In genomic region chr4:70613893-70614572, GRCh38 we compare ENCODE assay signal across 10 cellular contexts. TPM values are rescaled to one million over a fixed set of nuclear protein-coding genes. Genes with fewer than 3 reads are reported as not detected.
DNase-seq lines count a peak whose midpoint lies in the region; ATAC-seq and TF ChIP-seq lines count a peak whose summit lies in the region.
"Had no signal": no experiment of that assay in that cellular context is flagged by ENCODE, and none has a peak within 500 bp of the region (broad histone marks: within the 10 kb centered on the region; RNA-seq: fewer than 3 reads in every experiment).

No MANE protein-coding gene starts in this region.

- TF ChIP-seq CTCF in DOHH2 (IDR thresholded peaks at IDR 0.05; ENCODE audit: low read depth, low read length, poor library complexity, severe bottlenecking) = no peak
- no peak for TF ChIP-seq CTCF in foreskin keratinocyte (conservative IDR thresholded peaks at IDR 0.05)

- H3K36me3 ChIP-seq in DOHH2 (ENCODE audit: control insufficient read depth, low read length) (no peaks in the 10 kb centered on the region), mesendoderm (ENCODE audit: control insufficient read depth, insufficient read depth, low read length) (no peaks in the 10 kb centered on the region)

- no peaks in the 10 kb centered on the region for H3K79me1 ChIP-seq in mesendoderm (ENCODE audit: low read length)

- peaks cover 1% of the 10 kb centered on the region for H3K9me3 Mint-ChIP-seq in memory B cell

- WGBS in mesendoderm (ENCODE audit: extremely low coverage, insufficient coverage, low lambda C conversion rate) = no CpG with 5 or more reads among the region's 5 CpGs

- H3K4me1 ChIP-seq in DOHH2 (ENCODE audit: control insufficient read depth, low read length) (peaks cover 43% of the 10 kb centered on the region), foreskin keratinocyte (no peaks in the 10 kb centered on the region), mesendoderm (ENCODE audit: control insufficient read depth, low read depth, low read length) (no peaks in the 10 kb centered on the region)

- no peaks in the 10 kb centered on the region for H3F3A ChIP-seq in DOHH2 (ENCODE audit: control insufficient read depth, insufficient read depth)

- DNase-seq in SK-MEL-5 (ENCODE audit: low read depth, low spot score) (peak; percentile 54), memory B cell (ENCODE audit: low spot score in 2 of 2) (no peak), NK-92 (lab: John Stamatoyannopoulos, UW; ENCODE audit: unreplicated experiment) (no peak), midbrain (lab: John Stamatoyannopoulos, UW) (no peak), foreskin keratinocyte (no peak), mesendoderm (no peak)
- DNase-seq: activated T-cell treated with anti-CD3 and anti-CD28 coated beads, Interleukin-2, amount 50 U/mL, for 48 hours; DMS 273 treated with DMSO at 0.1 percent for 48 hours had no signal

- H3K9ac ChIP-seq in mesendoderm (ENCODE audit: low read length) = no peak overlapping the region

- no peaks in the 10 kb centered on the region for H3K79me2 ChIP-seq in DOHH2 (ENCODE audit: control insufficient read depth, low read length)
- H3K79me2 ChIP-seq in mesendoderm (ENCODE audit: control insufficient read depth, insufficient read depth, low read length) = no peaks in the 10 kb centered on the region

- peak overlapping the region; percentile 52 for H3K4me3 Mint-ChIP-seq in memory B cell

- H4K5ac ChIP-seq in mesendoderm (ENCODE audit: low read length) = no peak overlapping the region

- in situ Hi-C loops in SK-MEL-5 (cut with HindIII; ENCODE audit: low pct_unique_long_range_greater_than_20kb, low sequenced_read_pairs) = no loop called here

- H2BK120ac ChIP-seq in mesendoderm (ENCODE audit: low read depth, low read length) = no peak overlapping the region

- H4K20me1 ChIP-seq in DOHH2 (ENCODE audit: control insufficient read depth, insufficient read depth, low read depth, low read length) = no peaks in the 10 kb centered on the region

- H3K9me3 ChIP-seq in DOHH2 (ENCODE audit: control insufficient read depth, insufficient read depth, low read length) = no peaks in the 10 kb centered on the region

- peaks cover 28% of the 10 kb centered on the region for H3K4me1 Mint-ChIP-seq in memory B cell

- ATAC-seq in GM21737 (IDR thresholded peaks at IDR 0.05; ENCODE audit: unreplicated experiment) = peak; percentile 26
- ATAC-seq in memory B cell (ENCODE audit: low read depth) = peak; percentile 35
- no peak for ATAC-seq in foreskin keratinocyte

- H3K18ac ChIP-seq in mesendoderm (ENCODE audit: low read length) = no peak overlapping the region

- peaks cover 1% of the 10 kb centered on the region for H3K36me3 Mint-ChIP-seq in memory B cell

- H2BK15ac ChIP-seq in mesendoderm (replicated peaks; ENCODE audit: low read depth) = no peak overlapping the region

- peak overlapping the region; percentile 72 for H3K4me2 ChIP-seq in DOHH2 (ENCODE audit: low read length)
- no peak overlapping the region for H3K4me2 ChIP-seq in mesendoderm (ENCODE audit: low read length)

- H3K56ac ChIP-seq in mesendoderm (ENCODE audit: low read length) = no peak overlapping the region

- peak overlapping the region; percentile 64 for H3K27ac Mint-ChIP-seq in memory B cell

- no peak overlapping the region for H4K8ac ChIP-seq in mesendoderm (ENCODE audit: low read depth, low read length)

- no peaks in the 10 kb centered on the region for H3K27me3 Mint-ChIP-seq in memory B cell

- peak overlapping the region; percentile 56 for H3K4me3 ChIP-seq in DOHH2 (ENCODE audit: low read length)
- no peak overlapping the region for H3K4me3 ChIP-seq in mesendoderm (ENCODE audit: low read length)

- H3K27me3 ChIP-seq in DOHH2 (ENCODE audit: control insufficient read depth, low read length) = no peaks in the 10 kb centered on the region
- H3K27me3 ChIP-seq in foreskin keratinocyte = peaks cover 47% of the 10 kb centered on the region
- H3K27me3 ChIP-seq in mesendoderm (ENCODE audit: insufficient read depth, low read length, poor library complexity) = no peaks in the 10 kb centered on the region

- H3K27ac ChIP-seq in DOHH2 (ENCODE audit: low read depth, low read length) (peak overlapping the region; percentile 30), foreskin keratinocyte (no peak overlapping the region), mesendoderm (ENCODE audit: low read depth, low read length) (no peak overlapping the region)

- H3K4ac ChIP-seq in mesendoderm (ENCODE audit: low read depth, low read length) = no peak overlapping the region

- no peaks in the 10 kb centered on the region for H3K9me2 ChIP-seq in DOHH2 (replicated peaks; ENCODE audit: control insufficient read depth, low read length)

- H2AK5ac ChIP-seq in mesendoderm (ENCODE audit: low read length) = no peak overlapping the region

- H2BK5ac ChIP-seq in mesendoderm (ENCODE audit: low read length) = no peak overlapping the region

- H3K23ac ChIP-seq in mesendoderm (ENCODE audit: low read length) = no peak overlapping the region

RNA-seq across cellular contexts. Expression of gene ENAM, which starts 14.5 kb away (rescaled TPM):
- total RNA-seq in SK-MEL-5 (2014; rRNA removed; shearing (Covaris generic)) = 0.08 TPM in 1 of 2 replicates, not detected in the other
- polyA plus RNA-seq in SK-MEL-5 (2015; cell fraction: cytosol; rRNA removed) = 0.34 TPM in 1 of 2 replicates, not detected in the other
- polyA plus RNA-seq in SK-MEL-5 (2015; cell fraction: nucleus; rRNA removed) = 0.09 and 0.22 TPM in 2 replicates
- not detected in 2 replicates for total RNA-seq in foreskin keratinocyte
- polyA plus RNA-seq in foreskin keratinocyte = not detected in 2 replicates
- not detected for polyA plus RNA-seq in mesendoderm (2013, experiment 1 of 2)
- not detected for polyA plus RNA-seq in mesendoderm (2013, experiment 2 of 2)

RNA-seq across cellular contexts. Expression of gene AMBN, which starts 22.0 kb away (rescaled TPM):
- 0.13 TPM in 1 of 2 replicates, not detected in the other for total RNA-seq in SK-MEL-5 (2014; rRNA removed; shearing (Covaris generic))
- 0.04 TPM in 1 of 2 replicates, not detected in the other for polyA plus RNA-seq in SK-MEL-5 (2015; cell fraction: cytosol; rRNA removed)
- not detected in 2 replicates for polyA plus RNA-seq in SK-MEL-5 (2015; cell fraction: nucleus; rRNA removed)
- not detected in 2 replicates for total RNA-seq in foreskin keratinocyte
- polyA plus RNA-seq in foreskin keratinocyte = not detected in 2 replicates
- polyA plus RNA-seq in mesendoderm (2013, experiment 1 of 2) = 0.03 TPM
- polyA plus RNA-seq in mesendoderm (2013, experiment 2 of 2) = not detected

RNA-seq across cellular contexts. Expression of gene JCHAIN, which starts 52.3 kb away (rescaled TPM):
- total RNA-seq in SK-MEL-5 (2014; rRNA removed; shearing (Covaris generic)) = not detected in 2 replicates
- polyA plus RNA-seq in SK-MEL-5 (2015; cell fraction: cytosol; rRNA removed) = 0.19 TPM in 1 of 2 replicates, not detected in the other
- polyA plus RNA-seq in SK-MEL-5 (2015; cell fraction: nucleus; rRNA removed) = not detected in 2 replicates
- not detected in 2 replicates for total RNA-seq in foreskin keratinocyte
- not detected in 2 replicates for polyA plus RNA-seq in foreskin keratinocyte
- not detected for polyA plus RNA-seq in mesendoderm (2013, experiment 1 of 2)
- polyA plus RNA-seq in mesendoderm (2013, experiment 2 of 2) = not detected
